ENCODE assay signal across 21 cellular contexts in genomic region chr1:92638498-92638897, GRCh38.
A peak's percentile ranks its signal among the peaks of the same experiment; 100 is the strongest.
DNase-seq lines count a peak whose midpoint lies in the region; ATAC-seq, FAIRE-seq and TF ChIP-seq lines count a peak whose summit lies in the region.
"Had no signal": no experiment of that assay in that cellular context is flagged by ENCODE, and none has a peak within 500 bp of the region (broad histone marks: within the 10 kb centered on the region; RNA-seq: fewer than 3 reads in every experiment).

No MANE protein-coding gene starts in this region.

- SMC1A ChIA-PET in GM12878 (lab: Charles Lee; ENCODE audit: uncharacterized antibody, unreplicated experiment): no interaction called here

- FAIRE-seq in GM12878 (lab: Jason Lieb, UNC): peak; percentile 83
- FAIRE-seq in D721Med (lab: Jason Lieb, UNC): no peak
- FAIRE-seq: A549, GM18507, GM19239 had no signal

- H3K4me1 ChIP-seq in GM12878 (ENCODE audit: control insufficient read depth, insufficient read depth, low read length): no peaks in the 10 kb centered on the region
- H3K4me1 ChIP-seq: A549; BE2C; BLaER1 treated with 17β-estradiol and CSF1 and Interleukin-3, amounts not matched to agents 10 nM and 100 nM had no signal

- no peaks in the 10 kb centered on the region for H4K20me1 ChIP-seq in GM12878 (ENCODE audit: control insufficient read depth, insufficient read depth)
- H4K20me1 ChIP-seq: BLaER1 treated with 17β-estradiol and CSF1 and Interleukin-3, amounts not matched to agents 10 nM and 100 nM had no signal

- no peaks in the 10 kb centered on the region for H3K9me3 ChIP-seq in GM12878 (replicated peaks; ENCODE audit: control insufficient read depth, insufficient read depth, low read length)
- H3K9me3 ChIP-seq: A549, BE2C had no signal

- H3K4me2 ChIP-seq in GM12878 (ENCODE audit: control insufficient read depth, insufficient read depth): no peak overlapping the region
- H3K4me2 ChIP-seq: A549; BLaER1 treated with 17β-estradiol and CSF1 and Interleukin-3, amounts not matched to agents 10 nM and 100 nM; GM23338 had no signal

- no peak overlapping the region for H2AFZ ChIP-seq in GM12878 (ENCODE audit: control insufficient read depth, low read depth, low read length)
- H2AFZ ChIP-seq: GM23338 had no signal

- POLR2A ChIA-PET in GM12878 (lab: Charles Lee): no interaction called here

- peak; percentile 20 for DNase-seq in GM13977 (ENCODE audit: low spot score)
- no peak for DNase-seq in GM12878 (ENCODE audit: low read depth, low spot score)
- no peak for DNase-seq in D721Med (ENCODE audit: insufficient read length, low spot score)
- DNase-seq in lower leg skin (ENCODE audit: low spot score in 2 of 2): no peak
- DNase-seq in HuH-7.5 (ENCODE audit: low spot score): no peak
- DNase-seq: 8988T; ACHN; AML-193; BE2C; CD4-positive, alpha-beta T cell; CD8-positive, alpha-beta memory T cell; DMS79 treated with DMSO at 0.1 percent for 48 hours; GF-D8; H9 had no signal

- ATAC-seq in HG03175 (IDR thresholded peaks at IDR 0.05; ENCODE audit: unreplicated experiment): peak; percentile 65
- peak; percentile 49; the same call in 2 of the 3 replicates for ATAC-seq in GM12878
- ATAC-seq: A549, GM23338, HCT116 had no signal

- CTCF ChIA-PET in GM12878 (lab: Yijun Ruan, JAX): no interaction called here

- RAD21 ChIA-PET in GM12878 (lab: Charles Lee; ENCODE audit: unreplicated experiment): no interaction called here

- no peak overlapping the region for H3K27ac ChIP-seq in GM12878 (ENCODE audit: control insufficient read depth, insufficient read depth)
- H3K27ac ChIP-seq: A549; BLaER1 treated with 17β-estradiol and CSF1 and Interleukin-3, amounts not matched to agents 10 nM and 100 nM had no signal

- no peak for TF ChIP-seq POLR2A in GM12878 (IDR thresholded peaks at IDR 0.05; ENCODE audit: low read depth, low read length)
- no peak for TF ChIP-seq POLR2A in lower leg skin (IDR thresholded peaks at IDR 0.05)

- no peak overlapping the region for H3K9ac ChIP-seq in GM12878 (ENCODE audit: control insufficient read depth, insufficient read depth, low read length)
- H3K9ac ChIP-seq: BLaER1 treated with 17β-estradiol and CSF1 and Interleukin-3, amounts not matched to agents 10 nM and 100 nM had no signal

- H3K79me2 ChIP-seq in GM12878 (ENCODE audit: control insufficient read depth, insufficient read depth, low read length): no peaks in the 10 kb centered on the region

- no peak for TF ChIP-seq RAD21 in GM12878 (IDR thresholded peaks at IDR 0.05; ENCODE audit: insufficient read depth, low read depth, low read length)

- BruUV-seq in GM12878 (replicated peaks; lab: Mats Ljungman, UMichigan): no TSS peak

- H3K4me3 ChIP-seq in GM12878: no peak overlapping the region
- H3K4me3 ChIP-seq in lower leg skin (ENCODE audit: low read depth, poor library complexity, severe bottlenecking): no peak overlapping the region
- H3K4me3 ChIP-seq: A549; BLaER1 treated with 17β-estradiol and CSF1 and Interleukin-3, amounts not matched to agents 10 nM and 100 nM; GM23338 had no signal

- intact Hi-C loops in GM12878 (cut with micrococcal nuclease; ENCODE audit: unreplicated experiment): no loop called here
- intact Hi-C loops in lower leg skin (cut with DNase I; ENCODE audit: low total_unique reads): no loop called here

- no peak for TF ChIP-seq EP300 in GM12878 (IDR thresholded peaks at IDR 0.05; ENCODE audit: borderline replicate concordance in 1 of 2, control insufficient read depth in 1 of 2, low read depth in 2 of 2, low read length in 2 of 2)

- in situ Hi-C loops in GM13977 (cut with MboI; ENCODE audit: low pct_unique_long_range_greater_than_20kb, low sequenced_read_pairs, unreplicated experiment) (no loop called here), GM12878 (cut with MboI) (no loop called here)

- H3K27me3 ChIP-seq in GM12878 (replicated peaks in 1 of 2; ENCODE audit: control insufficient read depth in 2 of 2, insufficient read depth in 2 of 2, low read length in 1 of 2): no peaks in the 10 kb centered on the region
- H3K27me3 ChIP-seq: BE2C; BLaER1 treated with 17β-estradiol and CSF1 and Interleukin-3, amounts not matched to agents 10 nM and 100 nM had no signal

- no peaks in the 10 kb centered on the region for H3K36me3 ChIP-seq in GM12878 (ENCODE audit: control insufficient read depth in 2 of 2, insufficient read depth in 2 of 2, low read length in 1 of 2)
- H3K36me3 ChIP-seq: BE2C had no signal

- TF ChIP-seq CTCF in GM13977 (IDR thresholded peaks at IDR 0.05; ENCODE audit: extremely low read depth, insufficient read depth, missing control alignments) (no peak), GM12878 (IDR thresholded peaks at IDR 0.05 in 2 of 3, conservative IDR thresholded peaks at IDR 0.05 in 1 of 3; ENCODE audit: control insufficient read depth in 2 of 3, extremely low read depth in 1 of 3, insufficient read depth in 1 of 3, low read depth in 3 of 3, low read length in 3 of 3) (no peak), D721Med (IDR thresholded peaks at IDR 0.05; ENCODE audit: insufficient read depth, missing control alignments) (no peak), lower leg skin (IDR thresholded peaks at IDR 0.05) (no peak)

TF ChIP-seq in GM12878, 131 proteins besides CTCF, POLR2A, EP300 and RAD21:
- TF ChIP-seq MTA2 (IDR thresholded peaks at IDR 0.05; ENCODE audit: low read depth) (0 out of 2 replicates have a peak, but pooled peaks have one; percentile 14), ZNF687 (IDR thresholded peaks at IDR 0.05) (no peak), ESRRA (IDR thresholded peaks at IDR 0.05; ENCODE audit: low read length) (peak; percentile 28; the same call in 1 of the 2 replicates), STAT1 (conservative IDR thresholded peaks at IDR 0.05) (no peak), ZNF207 (IDR thresholded peaks at IDR 0.05; ENCODE audit: borderline replicate concordance) (no peak), CBFB (IDR thresholded peaks at IDR 0.05; ENCODE audit: low read depth) (no peak), NR2F1 (conservative IDR thresholded peaks at IDR 0.05) (peak; percentile 86)
- TF ChIP-seq, protein P1, sequence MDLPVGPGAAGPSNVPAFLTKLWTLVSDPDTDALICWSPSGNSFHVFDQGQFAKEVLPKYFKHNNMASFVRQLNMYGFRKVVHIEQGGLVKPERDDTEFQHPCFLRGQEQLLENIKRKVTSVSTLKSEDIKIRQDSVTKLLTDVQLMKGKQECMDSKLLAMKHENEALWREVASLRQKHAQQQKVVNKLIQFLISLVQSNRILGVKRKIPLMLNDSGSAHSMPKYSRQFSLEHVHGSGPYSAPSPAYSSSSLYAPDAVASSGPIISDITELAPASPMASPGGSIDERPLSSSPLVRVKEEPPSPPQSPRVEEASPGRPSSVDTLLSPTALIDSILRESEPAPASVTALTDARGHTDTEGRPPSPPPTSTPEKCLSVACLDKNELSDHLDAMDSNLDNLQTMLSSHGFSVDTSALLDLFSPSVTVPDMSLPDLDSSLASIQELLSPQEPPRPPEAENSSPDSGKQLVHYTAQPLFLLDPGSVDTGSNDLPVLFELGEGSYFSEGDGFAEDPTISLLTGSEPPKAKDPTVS (IDR thresholded peaks at IDR 0.05; ENCODE audit: low read depth, low read length): no peak
